28 cellular contexts compared by ENCODE assay signal in the genomic region with DNA sequence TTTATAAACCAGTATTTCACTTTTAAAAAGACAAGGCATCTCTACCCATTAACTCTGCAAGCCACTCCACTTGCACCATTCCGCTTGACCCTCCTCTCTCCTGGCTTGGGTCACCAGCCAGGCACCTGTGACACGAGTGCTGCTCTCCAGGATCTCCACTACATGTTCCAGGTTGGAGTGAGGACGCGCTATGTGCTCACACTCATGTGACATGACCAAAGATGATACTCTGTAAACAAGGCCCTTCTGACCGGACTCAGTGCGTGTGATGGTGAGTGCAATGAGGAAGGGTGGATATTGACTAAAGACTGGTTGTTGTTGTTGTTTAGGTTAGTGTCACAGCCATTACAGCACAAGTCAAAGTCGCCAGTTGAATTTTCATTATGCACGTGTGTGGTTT.
"Had no signal": no experiment of that assay in that cellular context is flagged by ENCODE, and none has a peak within 500 bp of the region (broad histone marks: within the 10 kb centered on the region; RNA-seq: fewer than 3 reads in every experiment).

No MANE protein-coding gene starts in this region.

- H3K27ac ChIP-seq: ascending aorta, SJCRH30 had no signal

- DNase-seq: activated CD4-positive, alpha-beta memory T cell treated with anti-CD3 and anti-CD28 coated beads for 36 hours; activated CD4-positive, alpha-beta T cell treated with anti-CD3 and anti-CD28 coated beads for 36 hours; activated CD4-positive, alpha-beta T cell treated with anti-CD3 and anti-CD28 coated beads, Interleukin-2, amount 10 ng/mL, durations not matched to agents 7 days and 5 days; activated gamma-delta T cell; activated naive CD4-positive, alpha-beta T cell treated with Interleukin-2 at 50 U/mL for 16 hours; activated naive CD8-positive, alpha-beta T cell treated with anti-CD3 and anti-CD28 coated beads, Interleukin-2, amount 10 ng/mL, durations not matched to agents 7 days and 5 days; activated T-cell treated with anti-CD3 and anti-CD28 coated beads, Interleukin-2, amount 50 U/mL, for 24 hours; Kasumi-1; KG1; MG63; MV-4-11; NCI-H1092; NCI-H1436 treated with DMSO at 0.1 percent for 48 hours; NCI-H1694 treated with DMSO at 0.1 percent for 48 hours; NCI-H2081; NCI-H226; NCI-H446 treated with DMSO at 0.1 percent for 48 hours; NCI-H524; NCI-H69; SHP77; SJCRH30; SK-N-SH had no signal

- H3K4me1 ChIP-seq: ascending aorta, SJCRH30 had no signal

- H3K27me3 Mint-ChIP-seq: activated CD4-positive, alpha-beta memory T cell treated with anti-CD3 and anti-CD28 coated beads for 36 hours; activated CD4-positive, alpha-beta T cell treated with anti-CD3 and anti-CD28 coated beads for 36 hours; activated CD4-positive, alpha-beta T cell treated with anti-CD3 and anti-CD28 coated beads, Interleukin-2, amount 10 ng/mL, durations not matched to agents 7 days and 5 days; activated naive CD4-positive, alpha-beta T cell treated with anti-CD3 and anti-CD28 coated beads, Interleukin-2, amount 50 U/mL, for 24 hours; activated naive CD8-positive, alpha-beta T cell treated with anti-CD3 and anti-CD28 coated beads, Interleukin-2, amount 10 ng/mL, durations not matched to agents 7 days and 5 days; activated T-cell treated with anti-CD3 and anti-CD28 coated beads, Interleukin-2, amount 50 U/mL, for 24 hours had no signal

- H3K4me2 ChIP-seq: SK-N-SH had no signal

- H3K27me3 ChIP-seq: ascending aorta, MG63, SJCRH30 had no signal

- H3K4me3 Mint-ChIP-seq: activated CD4-positive, alpha-beta memory T cell treated with anti-CD3 and anti-CD28 coated beads for 36 hours; activated CD4-positive, alpha-beta T cell treated with anti-CD3 and anti-CD28 coated beads for 36 hours; activated CD4-positive, alpha-beta T cell treated with anti-CD3 and anti-CD28 coated beads, Interleukin-2, amount 10 ng/mL, durations not matched to agents 7 days and 5 days; activated naive CD4-positive, alpha-beta T cell treated with anti-CD3 and anti-CD28 coated beads, Interleukin-2, amount 50 U/mL, for 24 hours; activated naive CD8-positive, alpha-beta T cell treated with anti-CD3 and anti-CD28 coated beads, Interleukin-2, amount 10 ng/mL, durations not matched to agents 7 days and 5 days; activated T-cell treated with anti-CD3 and anti-CD28 coated beads, Interleukin-2, amount 50 U/mL, for 24 hours; T-helper 1 cell treated with Interleukin-12 subunit alpha and Interleukin-12 subunit beta and Interleukin-4 antibody, amounts not matched to agents 30 μg/mL and 1 μg/mL, for 36 hours; T-helper 2 cell treated with Interferon-gamma antibody and Interleukin-4, amounts not matched to agents 5 μg/mL and 100 μg/mL, for 36 hours had no signal

- H3K9me3 Mint-ChIP-seq: activated CD4-positive, alpha-beta memory T cell treated with anti-CD3 and anti-CD28 coated beads for 36 hours; activated CD4-positive, alpha-beta T cell treated with anti-CD3 and anti-CD28 coated beads, Interleukin-2, amount 10 ng/mL, durations not matched to agents 7 days and 5 days; activated naive CD4-positive, alpha-beta T cell treated with anti-CD3 and anti-CD28 coated beads, Interleukin-2, amount 50 U/mL, for 24 hours; activated naive CD8-positive, alpha-beta T cell treated with anti-CD3 and anti-CD28 coated beads, Interleukin-2, amount 10 ng/mL, durations not matched to agents 7 days and 5 days; activated T-cell treated with anti-CD3 and anti-CD28 coated beads, Interleukin-2, amount 50 U/mL, for 24 hours; activated T-helper 2 cell treated with anti-CD3 and anti-CD28 coated beads, Interferon-gamma antibody, Interleukin-2, Interleukin-4, amounts not matched to agents 10 μg/mL and 5 μg/mL and 100 μg/mL, durations not matched to agents 14 hours and 24 hours and 36 hours; T-helper 1 cell treated with Interleukin-12 subunit alpha and Interleukin-12 subunit beta and Interleukin-4 antibody, amounts not matched to agents 30 μg/mL and 1 μg/mL, for 36 hours; T-helper 2 cell treated with Interferon-gamma antibody and Interleukin-4, amounts not matched to agents 5 μg/mL and 100 μg/mL, for 36 hours had no signal

- H3K27ac Mint-ChIP-seq: activated CD4-positive, alpha-beta memory T cell treated with anti-CD3 and anti-CD28 coated beads for 36 hours; activated CD4-positive, alpha-beta T cell treated with anti-CD3 and anti-CD28 coated beads for 36 hours; activated CD4-positive, alpha-beta T cell treated with anti-CD3 and anti-CD28 coated beads, Interleukin-2, amount 10 ng/mL, durations not matched to agents 7 days and 5 days; activated naive CD4-positive, alpha-beta T cell treated with anti-CD3 and anti-CD28 coated beads, Interleukin-2, amount 50 U/mL, for 24 hours; activated naive CD8-positive, alpha-beta T cell treated with anti-CD3 and anti-CD28 coated beads, Interleukin-2, amount 10 ng/mL, durations not matched to agents 7 days and 5 days; activated T-cell treated with anti-CD3 and anti-CD28 coated beads, Interleukin-2, amount 50 U/mL, for 24 hours; activated T-helper 2 cell treated with anti-CD3 and anti-CD28 coated beads, Interferon-gamma antibody, Interleukin-2, Interleukin-4, amounts not matched to agents 10 μg/mL and 5 μg/mL and 100 μg/mL, durations not matched to agents 14 hours and 24 hours and 36 hours; T-helper 1 cell treated with Interleukin-12 subunit alpha and Interleukin-12 subunit beta and Interleukin-4 antibody, amounts not matched to agents 30 μg/mL and 1 μg/mL, for 36 hours; T-helper 2 cell treated with Interferon-gamma antibody and Interleukin-4, amounts not matched to agents 5 μg/mL and 100 μg/mL, for 36 hours had no signal

- FAIRE-seq: TTC549 had no signal

- H3K9ac ChIP-seq: SK-N-SH had no signal

- H3K4me1 Mint-ChIP-seq: activated CD4-positive, alpha-beta T cell treated with anti-CD3 and anti-CD28 coated beads for 36 hours; activated CD4-positive, alpha-beta T cell treated with anti-CD3 and anti-CD28 coated beads, Interleukin-2, amount 10 ng/mL, durations not matched to agents 7 days and 5 days; activated naive CD4-positive, alpha-beta T cell treated with anti-CD3 and anti-CD28 coated beads, Interleukin-2, amount 50 U/mL, for 24 hours; activated naive CD8-positive, alpha-beta T cell treated with anti-CD3 and anti-CD28 coated beads, Interleukin-2, amount 10 ng/mL, durations not matched to agents 7 days and 5 days had no signal

- H3K9me3 ChIP-seq: ascending aorta, MG63, SJCRH30, SK-N-SH had no signal

- H3K4me3 ChIP-seq: ascending aorta, MG63, SJCRH30 had no signal
